23 cellular contexts compared by ENCODE assay signal in the genomic region with DNA sequence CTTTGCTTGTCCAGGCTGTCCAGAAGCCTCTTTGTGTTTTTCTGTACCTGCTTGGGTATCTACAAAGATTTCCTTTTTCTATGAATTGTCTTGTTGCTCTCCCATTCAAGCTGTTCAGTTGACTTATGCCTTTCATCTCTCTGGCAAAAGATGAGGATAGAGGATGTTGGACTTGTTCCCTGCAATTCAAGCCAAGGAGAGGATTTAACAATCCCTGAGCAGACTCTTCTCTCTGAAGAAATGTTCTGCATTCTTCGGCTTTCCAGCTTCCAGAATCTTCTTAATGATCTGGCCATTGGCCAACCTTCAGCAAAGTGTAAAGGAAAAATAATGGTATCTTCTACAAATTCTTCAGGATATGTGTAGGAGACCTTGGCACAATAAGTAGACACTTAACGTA.
"Had no signal": no experiment of that assay in that cellular context is flagged by ENCODE, and none has a peak within 500 bp of the region (broad histone marks: within the 10 kb centered on the region; RNA-seq: fewer than 3 reads in every experiment).

No MANE protein-coding gene starts in this region.

- H3K4me1 ChIP-seq: left lung, thyroid gland, upper lobe of left lung had no signal

- H3K27ac ChIP-seq: coronary artery, left lung, neutrophil, thyroid gland, upper lobe of left lung, vagina had no signal

- ATAC-seq: activated CD4-positive, alpha-beta T cell treated with anti-CD3 and anti-CD28 coated beads for 36 hours; effector memory CD8-positive, alpha-beta T cell; stimulated activated effector memory CD8-positive, alpha-beta T cell treated with anti-CD3 and anti-CD28 coated beads, Interleukin-12 subunit alpha, Interleukin-12 subunit beta, amount 100 ng/mL, for 72 hours; stimulated activated naive CD8-positive, alpha-beta T cell treated with anti-CD3 and anti-CD28 coated beads, Interleukin-15, amount 100 ng/mL, for 72 hours had no signal

- H3K27me3 ChIP-seq: left lung, neutrophil, sigmoid colon, thyroid gland, upper lobe of left lung, vagina had no signal

- H3K4me3 ChIP-seq: coronary artery, left lung, lung, sigmoid colon, thyroid gland, upper lobe of left lung, vagina had no signal

- H3K36me3 ChIP-seq: left lung, neutrophil, sigmoid colon, thyroid gland, upper lobe of left lung, vagina had no signal

- DNase-seq: activated CD4-positive, alpha-beta T cell treated with anti-CD3 and anti-CD28 coated beads for 36 hours; activated CD4-positive, CD25-positive, alpha-beta regulatory T cell; activated effector memory CD4-positive, alpha-beta T cell treated with Interleukin-2 at 50 U/mL for 16 hours; activated naive CD4-positive, alpha-beta T cell treated with Interleukin-2 at 50 U/mL for 16 hours; activated T-cell treated with anti-CD3 and anti-CD28 coated beads for 4 hours; aorta; effector memory CD8-positive, alpha-beta T cell; erythroblast; left lung; naive B cell; nephron progenitor cell; retina; sigmoid colon; small intestine; stimulated activated CD4-positive, alpha-beta T cell treated with anti-CD3 and anti-CD28 coated beads, Interleukin-4, amount 100 ng/mL, for 24 hours; stimulated activated naive CD8-positive, alpha-beta T cell treated with anti-CD3 and anti-CD28 coated beads, Interleukin-15, amount 100 ng/mL, for 72 hours; thyroid gland; upper lobe of left lung had no signal

- H3K9me3 ChIP-seq: left lung, neutrophil, thyroid gland, upper lobe of left lung, vagina had no signal
